Comparison of ENCODE assay signal across 1 cellular context in genomic region chr20:57072184-57072583, GRCh38.
TF ChIP-seq lines count a peak whose summit lies in the region.

No MANE protein-coding gene starts in this region.

TF ChIP-seq in H1, 55 proteins besides CTCF, POLR2A, EP300 and RAD21 (continued from another document):
- TF ChIP-seq E2F6 (IDR thresholded peaks at IDR 0.05) (no peak), EGR1 (IDR thresholded peaks at IDR 0.05; ENCODE audit: borderline replicate concordance, low read depth, low read length) (no peak), RBBP5 (IDR thresholded peaks at IDR 0.05; ENCODE audit: borderline replicate concordance, low read depth, low read length) (no peak), BRCA1 (IDR thresholded peaks at IDR 0.05; ENCODE audit: low read depth, low read length) (no peak), ATF3 (IDR thresholded peaks at IDR 0.05; ENCODE audit: insufficient read depth, low read depth, low read length) (no peak), TBP (IDR thresholded peaks at IDR 0.05; ENCODE audit: low read depth, low read length) (no peak), FOSL1 (IDR thresholded peaks at IDR 0.05; ENCODE audit: insufficient read depth, low read depth, low read length) (no peak), CHD1 (IDR thresholded peaks at IDR 0.05; ENCODE audit: low read depth, low read length) (no peak), CHD2 (IDR thresholded peaks at IDR 0.05; ENCODE audit: low read length) (no peak), JUN (IDR thresholded peaks at IDR 0.05; ENCODE audit: low read depth, low read length) (no peak), HDAC6 (IDR thresholded peaks at IDR 0.05; ENCODE audit: low read depth, low read length) (no peak), CREB1 (IDR thresholded peaks at IDR 0.05) (no peak), SP4 (IDR thresholded peaks at IDR 0.05; ENCODE audit: low read length) (no peak), GABPA (IDR thresholded peaks at IDR 0.05; ENCODE audit: borderline replicate concordance, insufficient read depth, low read length) (no peak), TEAD4 (IDR thresholded peaks at IDR 0.05; ENCODE audit: low read depth, low read length) (no peak), TAF7 (optimal IDR thresholded peaks at IDR 0.05; ENCODE audit: borderline replicate concordance, low read depth, low read length) (no peak), CTBP2 (IDR thresholded peaks at IDR 0.05; ENCODE audit: borderline replicate concordance, insufficient read depth, insufficient read length, low read length) (no peak), ASH2L (IDR thresholded peaks at IDR 0.05; ENCODE audit: low read length) (no peak), CHD7 (IDR thresholded peaks at IDR 0.05; ENCODE audit: insufficient replicate concordance, low read length) (no peak)
